8 cellular contexts compared by ENCODE assay signal in genomic region chr5:149581192-149581861, GRCh38. TPM values are rescaled to one million over a fixed set of nuclear protein-coding genes. Genes with fewer than 3 reads are reported as not detected.
DNase-seq lines count a peak whose midpoint lies in the region; ATAC-seq and TF ChIP-seq lines count a peak whose summit lies in the region.

Gene ARHGEF37, plus strand, starts transcription at chr5:149581498. Its CDS starts 16,272 bp downstream, at chr5:149597770.

- peak; percentile 57 to 63 for ATAC-seq in activated CD4-positive, CD25-positive, alpha-beta regulatory T cell treated with anti-CD3 and anti-CD28 coated beads, Interleukin-2, amount 50 U/mL, for 24 hours
- ATAC-seq in left colon (peak; percentile 82), GM21515 (IDR thresholded peaks at IDR 0.05; ENCODE audit: unreplicated experiment) (no peak)

- H3K4me2 ChIP-seq in MM.1S (ENCODE audit: low read depth, low read length) = peak within 1 kb of the TSS; percentile 74

- H4K20me1 ChIP-seq in MM.1S (ENCODE audit: insufficient read depth, low read length) = no peaks in the 10 kb centered on the region

- peak within 1 kb of the TSS; percentile 36; the same call in 1 of the 2 replicates for H3K27ac ChIP-seq in MM.1S (ENCODE audit: low read length)
- H3K27ac ChIP-seq in colonic mucosa = peak within 1 kb of the TSS; percentile 75

- H3K9ac ChIP-seq in MM.1S (ENCODE audit: low read length) (peak within 1 kb of the TSS; percentile 50), colonic mucosa (ENCODE audit: low read depth in 2 of 2, low read length in 2 of 2) (peak within 1 kb of the TSS; percentile 89 to 94)

- H3K9me2 ChIP-seq in MM.1S (replicated peaks; ENCODE audit: insufficient read depth, low read length) = no peaks in the 10 kb centered on the region

- H3K4me1 ChIP-seq in MM.1S (ENCODE audit: low read length) = peaks cover 10% of the 10 kb centered on the region
- H3K4me1 ChIP-seq in colonic mucosa = no peaks in the 10 kb centered on the region

- H3K79me2 ChIP-seq in MM.1S (ENCODE audit: low read length) = no peaks in the 10 kb centered on the region

- H2AFZ ChIP-seq in MM.1S (ENCODE audit: low read length) = peak within 1 kb of the TSS; percentile 76

- intact Hi-C loops in colonic mucosa (cut with DNase I) (no loop called here), left colon (cut with DNase I, micrococcal nuclease) (no loop called here)

- H3K4me3 ChIP-seq in MM.1S (ENCODE audit: low read length) (peak within 1 kb of the TSS; percentile 59), colonic mucosa (peak within 1 kb of the TSS; percentile 32)

- no peaks in the 10 kb centered on the region for H3K9me3 ChIP-seq in MM.1S (replicated peaks; ENCODE audit: insufficient read depth, low read length)
- H3K9me3 ChIP-seq in colonic mucosa = no peaks in the 10 kb centered on the region

- TF ChIP-seq CTCF in MM.1S (IDR thresholded peaks at IDR 0.05; ENCODE audit: low read length) = no peak
- TF ChIP-seq CTCF in colonic mucosa (IDR thresholded peaks at IDR 0.05) = no peak
- TF ChIP-seq CTCF in GM13977 (IDR thresholded peaks at IDR 0.05; ENCODE audit: extremely low read depth, insufficient read depth, missing control alignments) = no peak

- H3K36me3 ChIP-seq in MM.1S (replicated peaks; ENCODE audit: insufficient read depth, low read length) (no peaks in the 10 kb centered on the region), colonic mucosa (no peaks in the 10 kb centered on the region)

- in situ Hi-C loops in GM13977 (cut with MboI; ENCODE audit: low pct_unique_long_range_greater_than_20kb, low sequenced_read_pairs, unreplicated experiment) = no loop called here

- peak; percentile 86 for DNase-seq in COR-L47 (lab: John Stamatoyannopoulos, UW)
- DNase-seq in MM.1S = no peak
- peak; percentile 93 for DNase-seq in colonic mucosa
- peak; percentile 86 to 93 for DNase-seq in left colon
- peak in 2 of 3 donors; percentile 33 to 50 for DNase-seq in stimulated activated CD4-positive, alpha-beta T cell treated with anti-CD3 and anti-CD28 coated beads, Interleukin-12 subunit alpha, Interleukin-12 subunit beta, amount 100 ng/mL, for 48 hours (ENCODE audit: low read depth in 2 of 3, low spot score in 1 of 3)
- no peak for DNase-seq in GM13977 (ENCODE audit: low spot score)

- no peaks in the 10 kb centered on the region for H3F3A ChIP-seq in MM.1S (ENCODE audit: insufficient read depth, low read length)

- H3K27me3 ChIP-seq in MM.1S (replicated peaks; ENCODE audit: insufficient read depth, low read length) = no peaks in the 10 kb centered on the region
- no peaks in the 10 kb centered on the region for H3K27me3 ChIP-seq in colonic mucosa

RNA-seq across cellular contexts. Expression of gene ARHGEF37, which starts in this region (rescaled TPM):
- 10 to 100 TPM; 11.9 to 15.7 TPM for total RNA-seq in colonic mucosa
- 10 to 100 TPM; 14.2 to 23.5 TPM for total RNA-seq in left colon

Comparison
In these comparisons a context has a peak if more than half of its experiments do, and no peak if none do; other contexts are left out.
1. DNase-seq: peak in COR-L47 (single experiment), colonic mucosa (single experiment), left colon (2 of 2) and stimulated activated CD4-positive, alpha-beta T cell treated with anti-CD3 and anti-CD28 coated beads, Interleukin-12 subunit alpha, Interleukin-12 subunit beta, amount 100 ng/mL, for 48 hours (2 of 3); none in MM.1S (single experiment) and GM13977 (single experiment).